Comparison of ENCODE assay signal across 8 cellular contexts in the genomic region with DNA sequence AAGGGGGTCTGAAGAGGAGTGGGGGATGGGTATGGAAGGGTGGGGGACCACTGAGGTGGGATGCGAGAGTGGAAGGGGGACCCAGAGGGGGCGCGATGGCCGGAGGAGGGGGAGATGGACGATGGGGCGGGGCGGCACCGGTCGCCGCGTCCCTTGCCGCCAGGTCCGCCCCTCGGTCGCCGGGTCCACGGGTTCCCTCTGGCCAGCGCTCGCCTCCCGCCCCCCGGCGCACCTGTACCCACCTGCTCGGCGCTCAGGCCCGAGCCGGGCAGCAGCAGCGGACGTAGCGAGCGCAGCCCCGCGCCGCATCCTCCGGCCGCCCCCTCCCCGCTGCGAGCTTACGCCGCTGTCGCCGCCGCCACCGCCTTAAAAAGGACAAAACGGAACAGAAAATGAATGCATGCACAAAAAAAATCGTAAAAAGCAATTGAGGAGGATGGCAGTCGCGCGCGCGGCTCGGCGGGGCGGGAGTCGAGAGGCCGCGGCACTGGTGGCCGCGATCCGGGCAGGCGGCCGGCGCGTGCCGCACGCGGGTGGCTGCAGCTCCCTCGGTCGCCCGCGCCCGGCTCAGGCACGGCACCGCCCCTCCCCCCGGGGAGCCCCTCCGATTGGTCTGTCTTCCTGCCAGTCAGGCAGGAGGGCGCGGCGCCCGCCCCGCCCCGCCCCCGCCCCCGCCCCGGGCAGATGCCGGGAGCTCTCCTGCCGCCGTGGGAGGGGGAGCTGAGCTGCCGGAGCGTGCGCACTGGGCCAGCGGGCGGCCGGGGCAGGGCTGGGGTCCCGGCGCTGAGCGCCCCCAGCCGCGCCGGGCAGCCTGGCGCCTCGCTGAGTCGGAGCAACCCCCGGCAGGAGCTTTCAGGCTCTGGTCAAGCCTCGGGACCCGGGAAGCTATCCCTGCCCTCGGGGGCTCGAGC. TPM values are rescaled to one million over a fixed set of nuclear protein-coding genes. Genes with fewer than 3 reads are reported as not detected.
DNase-seq lines count a peak whose midpoint lies in the region; ATAC-seq and TF ChIP-seq lines count a peak whose summit lies in the region.

Gene JAKMIP1 (minus strand): TSS at position 539 of the 911 bp plus-strand sequence. CDS start 87,699 bp downstream, outside the sequence.

- peaks cover 18% of the 10 kb centered on the region for H3K4me1 Mint-ChIP-seq in memory B cell

- ATAC-seq in memory B cell (ENCODE audit: low read depth) = peak; percentile 82

- DNase-seq in GM12865 (ENCODE audit: low read depth) (peak; percentile 93), H7 (peak; percentile 100), NCI-H1105 (lab: John Stamatoyannopoulos, UW) (peak; percentile 56), dorsolateral prefrontal cortex (peak; percentile 82 to 92 (median 88)), memory B cell (ENCODE audit: low spot score in 2 of 2) (peak; percentile 60 to 62), OCI-M2 (lab: John Stamatoyannopoulos, UW; ENCODE audit: unreplicated experiment) (no peak)
- DNase-seq in activated CD4-positive, alpha-beta T cell treated with anti-CD3 and anti-CD28 coated beads, Interleukin-2, amount 50 U/mL, for 24 hours (ENCODE audit: low read depth in 1 of 2, low spot score in 1 of 2) = peak; percentile 75 to 79
- peak; percentile 81 for DNase-seq in stimulated activated CD8-positive, alpha-beta memory T cell treated with anti-CD3 and anti-CD28 coated beads, Interleukin-15, amount 100 ng/mL, for 24 hours (ENCODE audit: low read depth)

- H3K27ac ChIP-seq in dorsolateral prefrontal cortex = peak within 1 kb of the TSS in 43 of 59 donors; percentile 3 to 88 (median 66)

- H3K27ac Mint-ChIP-seq in memory B cell = no peak within 1 kb of the TSS

- H3K9me3 Mint-ChIP-seq in memory B cell = peaks cover 5% of the 10 kb centered on the region

- H3K36me3 Mint-ChIP-seq in memory B cell = no peaks in the 10 kb centered on the region

- intact Hi-C loops in dorsolateral prefrontal cortex (cut with DNase I) = loop anchor here in 1 of 2 donors (1.0 kb wide), 1 partner anchor 22 kb away; no protein-coding TSS in a partner anchor

- no peak for TF ChIP-seq CTCF in GM12865 (IDR thresholded peaks at IDR 0.05; ENCODE audit: insufficient read depth, low read depth, low read length, missing control alignments)
- TF ChIP-seq CTCF in dorsolateral prefrontal cortex (IDR thresholded peaks at IDR 0.05 in 54 of 56, conservative IDR thresholded peaks at IDR 0.05 in 2 of 56; ENCODE audit: low read depth in 1 of 56, partially characterized antibody in 56 of 56) = peak in 3 of 56 donors; percentile 7 to 29 (median 24)

- peak within 1 kb of the TSS; percentile 85 for H3K4me3 Mint-ChIP-seq in memory B cell

- peaks cover 26% of the 10 kb centered on the region for H3K27me3 ChIP-seq in H7 (ENCODE audit: control insufficient read depth, insufficient read depth, low read length)
- peaks cover 0 to 12% (median 0%) of the 10 kb centered on the region in 45 donors for H3K27me3 ChIP-seq in dorsolateral prefrontal cortex

- H3K4me3 ChIP-seq in GM12865 (ENCODE audit: low read depth, low read length) (peak within 1 kb of the TSS; percentile 78), H7 (ENCODE audit: insufficient read depth, low read depth, low read length) (peak within 1 kb of the TSS; percentile 72), dorsolateral prefrontal cortex (peak within 1 kb of the TSS; percentile 54 to 86 (median 72))

- no peaks in the 10 kb centered on the region for H3K36me3 ChIP-seq in H7 (replicated peaks; ENCODE audit: control insufficient read depth, insufficient read depth, low read length)

- H3K27me3 Mint-ChIP-seq in memory B cell = peaks cover 19% of the 10 kb centered on the region

RNA-seq across cellular contexts. Expression of gene JAKMIP1, which starts in this region (rescaled TPM):
- total RNA-seq in H7 (2014; rRNA removed; shearing (Covaris generic)) = 8.2 and 10.3 TPM in 2 replicates
- total RNA-seq in dorsolateral prefrontal cortex = 10 to 100 TPM; 18.9 to 84.4 (median 55.8) TPM
